10 cellular contexts compared by ENCODE assay signal in genomic region chr5:172830876-172831662, GRCh38. TPM values are rescaled to one million over a fixed set of nuclear protein-coding genes. Genes with fewer than 3 reads are reported as not detected.
DNase-seq lines count a peak whose midpoint lies in the region; ATAC-seq, FAIRE-seq and TF ChIP-seq lines count a peak whose summit lies in the region.
"Had no signal": no experiment of that assay in that cellular context is flagged by ENCODE, and none has a peak within 500 bp of the region (broad histone marks: within the 10 kb centered on the region; RNA-seq: fewer than 3 reads in every experiment).

No MANE protein-coding gene starts in this region.

- WGBS in HepG2 (ENCODE audit: low lambda C conversion rate) = 43% methylated on average over 7 of the region's 14 CpGs
- WGBS in right lobe of liver (ENCODE audit: insufficient coverage, low coverage, low lambda C conversion rate, missing lambda C conversion rate) = 63% methylated on average over 9 of the region's 14 CpGs

- in situ Hi-C loops in HepG2 (cut with HindIII; ENCODE audit: extremely low pct_ligation_motif_present, low pct_unique_long_range_greater_than_20kb) = no loop called here

- peaks cover 2% of the 10 kb centered on the region; the same call in 1 of the 2 replicates for H3K9me3 ChIP-seq in HepG2 (ENCODE audit: low read length)
- H3K9me3 ChIP-seq in right lobe of liver = no peaks in the 10 kb centered on the region
- no peaks in the 10 kb centered on the region for H3K9me3 ChIP-seq in fibroblast of lung (ENCODE audit: control insufficient read depth, insufficient read depth, low read depth, low read length)
- H3K9me3 ChIP-seq in right atrium auricular region = no peaks in the 10 kb centered on the region

- CTCF ChIA-PET in HepG2 (lab: Yijun Ruan, JAX; ENCODE audit: low intra/inter-chr PET ratio, low total read pairs) = no interaction called here

- no peak for ATAC-seq in HepG2
- ATAC-seq in right lobe of liver = no peak

- H3K36me3 ChIP-seq in HepG2 (replicated peaks in 1 of 2; ENCODE audit: control insufficient read depth in 1 of 2, insufficient read depth in 2 of 2, low read length in 2 of 2) (no peaks in the 10 kb centered on the region; a peak in 1 of 5 replicates), right lobe of liver (no peaks in the 10 kb centered on the region), fibroblast of lung (ENCODE audit: control insufficient read depth, insufficient read depth, low read length) (no peaks in the 10 kb centered on the region), right atrium auricular region (no peaks in the 10 kb centered on the region)

- TF ChIP-seq RAD21 in HepG2 (CRISPR knock-in tag; IDR thresholded peaks at IDR 0.05) = no peak

- H3K4me3 ChIP-seq in HepG2 (replicated peaks in 1 of 3; ENCODE audit: insufficient read depth in 1 of 3, low read depth in 2 of 3, low read length in 3 of 3) (no peak overlapping the region), right lobe of liver (no peak overlapping the region), fibroblast of lung (replicated peaks in 1 of 4; ENCODE audit: control extremely low read depth in 1 of 4, insufficient read depth in 1 of 4, low read depth in 3 of 4, low read length in 4 of 4) (no peak overlapping the region), right atrium auricular region (no peak overlapping the region)

- H3K27me3 ChIP-seq in HepG2 (ENCODE audit: control insufficient read depth in 1 of 2, insufficient read depth in 2 of 2, low read length in 2 of 2) = peaks cover 0 to 4% of the 10 kb centered on the region in 2 experiments; a peak in 1 of 5 replicates
- no peaks in the 10 kb centered on the region for H3K27me3 ChIP-seq in right lobe of liver
- no peaks in the 10 kb centered on the region for H3K27me3 ChIP-seq in fibroblast of lung (ENCODE audit: control insufficient read depth, insufficient read depth, low read length)
- H3K27me3 ChIP-seq in right atrium auricular region = no peaks in the 10 kb centered on the region

- no peak for DNase-seq in HepG2 (ENCODE audit: low spot score)
- no peak for DNase-seq in right lobe of liver
- DNase-seq in RPMI7951 (ENCODE audit: low read depth) = peak; percentile 36
- DNase-seq in fibroblast of lung (ENCODE audit: low read depth in 2 of 2) = peak; percentile 89 to 92
- peak; percentile 83 for DNase-seq in stromal cell of bone marrow (ENCODE audit: low read depth)
- no peak for DNase-seq in right atrium auricular region (ENCODE audit: low spot score)
- no peak for DNase-seq in medulla oblongata (ENCODE audit: extremely low spot score)
- DNase-seq in effector CD8-positive, alpha-beta T cell (lab: John Stamatoyannopoulos, UW) = no peak
- DNase-seq: activated CD8-positive, alpha-beta memory T cell treated with anti-CD3 and anti-CD28 coated beads, Interleukin-2, amount 50 U/mL, for 48 hours; NCI-H510A treated with DMSO at 0.1 percent for 48 hours had no signal

- no peak for TF ChIP-seq EP300 in HepG2 (IDR thresholded peaks at IDR 0.05; ENCODE audit: low read depth in 2 of 2, low read length in 2 of 2)
- no peak for TF ChIP-seq EP300 in HepG2 (CRISPR knock-in tag; IDR thresholded peaks at IDR 0.05; ENCODE audit: borderline replicate concordance)

- H2AFZ ChIP-seq in HepG2 (ENCODE audit: low read length) (no peak overlapping the region), fibroblast of lung (ENCODE audit: low read length) (peak overlapping the region; percentile 79)

- H3K9ac ChIP-seq in HepG2 (ENCODE audit: insufficient read depth, low read depth, low read length) (0 out of 2 replicates have a peak overlapping the region, but pooled peaks have one; percentile 2), fibroblast of lung (ENCODE audit: insufficient read depth, low read length) (peak overlapping the region; percentile 34)

- H3K4me1 ChIP-seq in HepG2 (ENCODE audit: insufficient read depth, low read length) (peaks cover 66% of the 10 kb centered on the region), right lobe of liver (peaks cover 0 to 29% (median 9%) of the 10 kb centered on the region in 4 donors), fibroblast of lung (ENCODE audit: control insufficient read depth, extremely low read depth, insufficient read depth, low read length) (peaks cover 14% of the 10 kb centered on the region), right atrium auricular region (peaks cover 0 to 26% of the 10 kb centered on the region in 2 donors)

- intact Hi-C loops in HepG2 (cut with micrococcal nuclease; ENCODE audit: unreplicated experiment) = no loop called here
- intact Hi-C loops in right lobe of liver (cut with DNase I) = loop anchor here in 1 of 2 donors (10.0 kb wide), 1 partner anchor 46 kb away; no protein-coding TSS in a partner anchor

- FAIRE-seq in HepG2 (lab: Jason Lieb, UNC) = no peak

- POLR2A ChIA-PET in HepG2 (lab: Yijun Ruan, JAX) = interaction anchor here (0.6 to 1.6 kb wide), 4 partner anchors 28 to 407 kb away, joined by 3 to 6 read pairs (median 4); no protein-coding TSS in a partner anchor

- TF ChIP-seq POLR2A in HepG2 (IDR thresholded peaks at IDR 0.05; ENCODE audit: insufficient read depth in 1 of 2, low read depth in 2 of 2, low read length in 2 of 2) = no peak
- TF ChIP-seq POLR2A in right lobe of liver (IDR thresholded peaks at IDR 0.05) = no peak

- H3K4me2 ChIP-seq in HepG2 (ENCODE audit: low read depth, low read length) = no peak overlapping the region
- H3K4me2 ChIP-seq in fibroblast of lung (ENCODE audit: extremely low read depth, insufficient read depth, low read length) = peak overlapping the region; percentile 23

- TF ChIP-seq CTCF in HepG2 (CRISPR knock-in tag; IDR thresholded peaks at IDR 0.05) (no peak), right lobe of liver (IDR thresholded peaks at IDR 0.05) (no peak), fibroblast of lung (conservative IDR thresholded peaks at IDR 0.05 in 1 of 2, IDR thresholded peaks at IDR 0.05 in 1 of 2; ENCODE audit: low read depth in 1 of 2, low read length in 2 of 2) (no peak), right atrium auricular region (IDR thresholded peaks at IDR 0.05) (no peak)

- H4K20me1 ChIP-seq in HepG2 (ENCODE audit: insufficient read depth, low read length) (no peaks in the 10 kb centered on the region), fibroblast of lung (ENCODE audit: control insufficient read depth, extremely low read depth, insufficient read depth, low read length) (no peaks in the 10 kb centered on the region)

- H3K79me2 ChIP-seq in HepG2 (ENCODE audit: insufficient read depth, low read length) (peaks cover 17% of the 10 kb centered on the region), fibroblast of lung (ENCODE audit: control insufficient read depth, insufficient read depth, low read length) (peaks cover 17% of the 10 kb centered on the region)

- no TSS peak for BruUV-seq in HepG2 (replicated peaks; lab: Mats Ljungman, UMichigan)

- no peak overlapping the region for H3K27ac ChIP-seq in HepG2 (ENCODE audit: extremely low read length, insufficient read depth, low read length)
- H3K27ac ChIP-seq in right lobe of liver = no peak overlapping the region
- peak overlapping the region; percentile 84 for H3K27ac ChIP-seq in fibroblast of lung (ENCODE audit: insufficient read depth, low read length)
- H3K27ac ChIP-seq in right atrium auricular region = no peak overlapping the region

TF ChIP-seq in HepG2, 621 proteins besides CTCF, POLR2A, EP300 and RAD21:
- TF ChIP-seq CREB1 (IDR thresholded peaks at IDR 0.05) (peak; percentile 51; the same call in 1 of the 2 replicates), CREB1 (CRISPR knock-in tag; IDR thresholded peaks at IDR 0.05) (no peak), ZBTB21 (CRISPR knock-in tag; IDR thresholded peaks at IDR 0.05) (0 out of 2 replicates have a peak, but pooled peaks have one; percentile 25), ZFP41 (CRISPR knock-in tag; IDR thresholded peaks at IDR 0.05; ENCODE audit: borderline replicate concordance) (no peak), SNAI1 (CRISPR knock-in tag; IDR thresholded peaks at IDR 0.05; ENCODE audit: borderline replicate concordance) (no peak), WIZ (CRISPR knock-in tag; IDR thresholded peaks at IDR 0.05) (no peak)

RNA-seq across cellular contexts. Expression of gene ERGIC1, which starts 3.0 kb away (rescaled TPM):
- total RNA-seq in HepG2 (2016; rRNA removed; fragmentation: Illumina TruSeq; extraction: Trizol) (56.6 and 78.5 TPM in 2 replicates), right lobe of liver (100 to 1,000 TPM; 103 to 264 (median 154) TPM), fibroblast of lung (70.9 and 113 TPM in 2 replicates), right atrium auricular region (100 to 1,000 TPM in 1 of 2 donors, 10 to 100 TPM in 1; 70.7 to 113 TPM)
- total RNA-seq in HepG2 (2016; cell fraction: cytosol; rRNA removed; fragmentation: Illumina TruSeq; extraction: Trizol; ENCODE audit: low read depth) = 56.7 and 59.9 TPM in 2 replicates
- total RNA-seq in HepG2 (2016; cell fraction: insoluble cytoplasmic fraction; rRNA removed; fragmentation: Illumina TruSeq; extraction: Trizol) = 51.2 and 75.8 TPM in 2 replicates
- 144 and 156 TPM in 2 replicates for total RNA-seq in HepG2 (2016; cell fraction: membrane; rRNA removed; fragmentation: Illumina TruSeq; extraction: Trizol)
- 57.0 and 67.0 TPM in 2 replicates for total RNA-seq in HepG2 (2016; cell fraction: nucleus; rRNA removed; fragmentation: Illumina TruSeq; extraction: Trizol)
- polyA plus RNA-seq in HepG2 (2011; rRNA removed) (184 and 205 TPM in 2 replicates), fibroblast of lung (168 and 171 TPM in 2 replicates)
- polyA plus RNA-seq in HepG2 (2011; cell fraction: cytosol; rRNA removed) = 216 and 224 TPM in 2 replicates
- 121 and 137 TPM in 2 replicates for polyA plus RNA-seq in HepG2 (2011; cell fraction: nucleus; rRNA removed)
- polyA plus RNA-seq in HepG2 (2012) = 145 and 175 TPM in 2 replicates
- 87.6 and 105 TPM in 2 replicates for polyA plus RNA-seq in HepG2 (2016; cell fraction: cytosol; fragmentation: Illumina TruSeq; extraction: Trizol; ENCODE audit: low read depth)
- 71.8 and 81.7 TPM in 2 replicates for polyA plus RNA-seq in HepG2 (2016; cell fraction: insoluble cytoplasmic fraction; fragmentation: Illumina TruSeq; extraction: Trizol; ENCODE audit: low read depth)
- 183 and 185 TPM in 2 replicates for polyA plus RNA-seq in HepG2 (2016; cell fraction: membrane; fragmentation: Illumina TruSeq; extraction: Trizol; ENCODE audit: low read depth)
- polyA plus RNA-seq in HepG2 (2016; cell fraction: nucleus; fragmentation: Illumina TruSeq; extraction: Trizol; ENCODE audit: insufficient read depth, low read depth) = 94.6 and 95.4 TPM in 2 replicates
- polyA minus RNA-seq in HepG2 (2011; rRNA and poly(A)+ RNA removed; ENCODE audit: low replicate concordance) = 179 and 302 TPM in 2 replicates
- polyA minus RNA-seq in HepG2 (2011; cell fraction: cytosol; rRNA and poly(A)+ RNA removed) = 60.3 and 74.0 TPM in 2 replicates
- polyA minus RNA-seq in HepG2 (2011; cell fraction: nucleus; rRNA and poly(A)+ RNA removed) = 85.1 and 89.6 TPM in 2 replicates
- 71.8 and 91.3 TPM in 2 replicates for total RNA-seq in RPMI7951 (2014; rRNA removed; shearing (Covaris generic))
- polyA plus RNA-seq in fibroblast of lung (2012) = 173 and 195 TPM in 2 replicates
- 269 and 362 TPM in 2 replicates for polyA minus RNA-seq in fibroblast of lung (ENCODE audit: low replicate concordance)

Comparison
In these comparisons a context has a peak if more than half of its experiments do, and no peak if none do; other contexts are left out.
1. DNase-seq: peak in RPMI7951 (single experiment), fibroblast of lung (2 of 2) and stromal cell of bone marrow (single experiment); none in HepG2 (single experiment), right lobe of liver (0 of 3), right atrium auricular region (single experiment), medulla oblongata (single experiment) and effector CD8-positive, alpha-beta T cell (single experiment).